In the genomic region with DNA sequence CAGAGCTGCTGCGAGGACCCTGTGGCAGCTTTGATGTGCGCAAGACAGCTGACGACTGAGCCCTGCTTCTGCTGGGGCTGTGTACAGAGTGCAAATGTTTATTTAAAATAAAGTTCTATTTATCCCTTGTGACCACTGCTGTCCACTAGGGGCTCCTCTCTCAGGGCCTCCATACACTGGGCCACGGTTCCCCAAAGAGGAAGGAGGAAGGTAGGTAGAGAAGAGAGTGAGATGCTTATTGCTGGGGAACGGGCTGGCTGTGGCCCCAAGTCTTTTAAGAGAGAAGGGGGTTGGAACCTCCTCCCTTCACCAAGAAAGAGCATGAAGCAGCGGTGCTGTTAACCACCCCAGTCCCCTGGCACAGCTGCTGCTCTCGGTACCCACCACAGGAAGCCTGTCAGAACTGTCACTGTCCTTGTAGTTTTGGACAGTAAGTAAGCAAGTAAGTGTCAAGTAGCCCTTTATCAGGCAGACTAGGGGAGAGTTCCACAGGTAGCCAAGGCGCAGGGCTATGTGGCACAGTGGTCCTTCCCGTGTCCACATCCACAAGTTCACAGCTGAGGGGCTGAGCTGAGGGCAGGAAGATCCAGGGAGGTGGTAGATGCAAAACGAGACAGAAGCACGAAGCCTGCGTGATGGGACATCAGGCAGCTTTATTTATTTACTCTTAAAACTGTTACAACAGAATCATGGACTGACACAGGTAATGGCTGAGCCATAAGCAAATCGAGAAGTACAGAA, we compare ENCODE assay signal across 8 cellular contexts. TPM values are rescaled to one million over a fixed set of nuclear protein-coding genes. Genes with fewer than 3 reads are reported as not detected.
DNase-seq lines count a peak whose midpoint lies in the region; ATAC-seq and TF ChIP-seq lines count a peak whose summit lies in the region.

No MANE protein-coding gene starts in this region.

- no peaks in the 10 kb centered on the region for H3K27me3 ChIP-seq in HCT116 (ENCODE audit: insufficient read depth, low read length)
- H3K27me3 ChIP-seq in adrenal gland, result no peaks in the 10 kb centered on the region
- H3K27me3 ChIP-seq in left lung, result no peaks in the 10 kb centered on the region
- H3K27me3 ChIP-seq in prostate gland (replicated peaks; ENCODE audit: insufficient read depth), result no peaks in the 10 kb centered on the region

- TF ChIP-seq CTCF in HCT116 (IDR thresholded peaks at IDR 0.05 in 2 of 3, conservative IDR thresholded peaks at IDR 0.05 in 1 of 3; ENCODE audit: borderline replicate concordance in 1 of 3, insufficient read depth in 1 of 3, low read depth in 2 of 3, low read length in 2 of 3) (peak in 2 of 3 experiments; percentile 41 to 53; a peak in 4 of 6 replicates), adrenal gland (IDR thresholded peaks at IDR 0.05) (peak in 5 of 6 experiments; percentile 22 to 42 (median 25)), left lung (IDR thresholded peaks at IDR 0.05) (no peak), prostate gland (IDR thresholded peaks at IDR 0.05) (peak in 2 of 4 experiments; percentile 31 to 32)

- H3K4me3 ChIP-seq in HCT116 (replicated peaks in 1 of 2; ENCODE audit: low read depth in 1 of 2, low read length in 2 of 2) (no peak overlapping the region), adrenal gland (no peak overlapping the region), left lung (no peak overlapping the region), prostate gland (no peak overlapping the region)

- no peaks in the 10 kb centered on the region for H4K20me1 ChIP-seq in HCT116 (ENCODE audit: insufficient read depth)

- no peak overlapping the region for H2AFZ ChIP-seq in HCT116 (ENCODE audit: low read depth, low read length, poor library complexity, severe bottlenecking)

- H3K9me2 ChIP-seq in HCT116 (ENCODE audit: insufficient read depth), result no peaks in the 10 kb centered on the region

- H3K4me2 ChIP-seq in HCT116 (ENCODE audit: low read length), result no peak overlapping the region

- POLR2A ChIA-PET in HCT116 (lab: Charles Lee), result interaction anchor here (0.7 kb wide), 1 partner anchor 301 kb away, joined by 3 read pairs; no protein-coding TSS in a partner anchor

- TF ChIP-seq POLR2A in HCT116 (IDR thresholded peaks at IDR 0.05; ENCODE audit: borderline replicate concordance, extremely low read depth, insufficient read depth, insufficient read length) (no peak), adrenal gland (IDR thresholded peaks at IDR 0.05) (no peak), prostate gland (IDR thresholded peaks at IDR 0.05) (no peak)

- no TSS peak for BruUV-seq in HCT116 (replicated peaks; lab: Mats Ljungman, UMichigan)

- peak; percentile 21; the same call in 1 of the 2 replicates for TF ChIP-seq RAD21 in HCT116 (IDR thresholded peaks at IDR 0.05; ENCODE audit: low read depth)

- ATAC-seq in HCT116 (peak; percentile 73), left lung (peak; percentile 21)

- CTCF ChIA-PET in HCT116 (lab: Charles Lee), result interaction anchor here (1.1 to 1.5 kb wide), 4 partner anchors 25 to 307 kb away, joined by 3 to 6 read pairs (median 4); no protein-coding TSS in a partner anchor

- RAD21 ChIA-PET in HCT116 (lab: Charles Lee; ENCODE audit: low non-redundant PET in 1 of 2, low total read pairs in 2 of 2, uncharacterized antibody in 2 of 2, unreplicated experiment in 2 of 2), result no interaction called here

- H3K4me1 ChIP-seq in HCT116 (ENCODE audit: control insufficient read depth in 1 of 2, insufficient read depth in 2 of 2, low read length in 2 of 2) (no peaks in the 10 kb centered on the region), adrenal gland (replicated peaks in 1 of 2) (no peaks in the 10 kb centered on the region), left lung (no peaks in the 10 kb centered on the region), prostate gland (replicated peaks) (no peaks in the 10 kb centered on the region)

- H3K9me3 ChIP-seq in HCT116 (ENCODE audit: control insufficient read depth in 1 of 2, insufficient read depth in 1 of 2, low read depth in 1 of 2, low read length in 2 of 2) (no peaks in the 10 kb centered on the region), adrenal gland (replicated peaks in 1 of 3) (no peaks in the 10 kb centered on the region), left lung (no peaks in the 10 kb centered on the region), prostate gland (no peaks in the 10 kb centered on the region)

- peak; percentile 35 to 37 for DNase-seq in AML-193 (lab: John Stamatoyannopoulos, UW)
- no peak for DNase-seq in HCT116 (ENCODE audit: low read depth, low spot score)
- no peak for DNase-seq in adrenal gland
- DNase-seq in left lung, result no peak
- DNase-seq in DMS153 treated with DMSO at 0.1 percent for 48 hours (lab: John Stamatoyannopoulos, UW; ENCODE audit: unreplicated experiment), result no peak
- no peak for DNase-seq in NK-92 (lab: John Stamatoyannopoulos, UW; ENCODE audit: unreplicated experiment)
- no peak for DNase-seq in prostate gland (ENCODE audit: low spot score)
- no peak for DNase-seq in NCI-H2171 treated with DMSO at 0.1 percent for 48 hours (lab: John Stamatoyannopoulos, UW)

- peaks cover 26 to 48% of the 10 kb centered on the region in 2 experiments; a peak in 3 of 4 replicates for H3K36me3 ChIP-seq in HCT116 (ENCODE audit: control insufficient read depth in 1 of 2, insufficient read depth in 2 of 2, low read length in 2 of 2)
- H3K36me3 ChIP-seq in adrenal gland (replicated peaks in 1 of 2), result peaks cover 0 to 85% of the 10 kb centered on the region in 2 donors
- H3K36me3 ChIP-seq in left lung, result peaks cover 0 to 100% of the 10 kb centered on the region in 2 donors
- H3K36me3 ChIP-seq in prostate gland, result peaks cover 18 to 39% of the 10 kb centered on the region in 2 donors

- intact Hi-C loops in HCT116 (cut with micrococcal nuclease) (loop anchor here (5.0 kb wide), 1 partner anchor 142 kb away; no protein-coding TSS in a partner anchor), adrenal gland (cut with DNase I) (no loop called here), left lung (cut with DNase I) (no loop called here), prostate gland (cut with DNase I) (no loop called here)

- WGBS in adrenal gland, 4 donors, result 73 to 82% (median 79%) methylated on average over 10 to 13 of the region's 13 CpGs
- WGBS in prostate gland, result 61% methylated on average over 13 of the region's 13 CpGs

- H3K9ac ChIP-seq in HCT116 (ENCODE audit: low read length), result no peak overlapping the region

- H3K27ac ChIP-seq in HCT116 (ENCODE audit: low read depth, low read length), result 0 out of 2 replicates have a peak overlapping the region, but pooled peaks have one; percentile 18
- H3K27ac ChIP-seq in adrenal gland, result no peak overlapping the region
- no peak overlapping the region for H3K27ac ChIP-seq in left lung
- no peak overlapping the region for H3K27ac ChIP-seq in prostate gland

- H3K79me2 ChIP-seq in HCT116 (ENCODE audit: insufficient read depth, low read length), result no peaks in the 10 kb centered on the region

TF ChIP-seq in HCT116, 20 proteins besides CTCF, POLR2A, EP300 and RAD21:
- peak; percentile 42; the same call in 1 of the 2 replicates for TF ChIP-seq POLR2AphosphoS5 (IDR thresholded peaks at IDR 0.05; ENCODE audit: low read depth, low read length)
- TF ChIP-seq, protein P1, sequence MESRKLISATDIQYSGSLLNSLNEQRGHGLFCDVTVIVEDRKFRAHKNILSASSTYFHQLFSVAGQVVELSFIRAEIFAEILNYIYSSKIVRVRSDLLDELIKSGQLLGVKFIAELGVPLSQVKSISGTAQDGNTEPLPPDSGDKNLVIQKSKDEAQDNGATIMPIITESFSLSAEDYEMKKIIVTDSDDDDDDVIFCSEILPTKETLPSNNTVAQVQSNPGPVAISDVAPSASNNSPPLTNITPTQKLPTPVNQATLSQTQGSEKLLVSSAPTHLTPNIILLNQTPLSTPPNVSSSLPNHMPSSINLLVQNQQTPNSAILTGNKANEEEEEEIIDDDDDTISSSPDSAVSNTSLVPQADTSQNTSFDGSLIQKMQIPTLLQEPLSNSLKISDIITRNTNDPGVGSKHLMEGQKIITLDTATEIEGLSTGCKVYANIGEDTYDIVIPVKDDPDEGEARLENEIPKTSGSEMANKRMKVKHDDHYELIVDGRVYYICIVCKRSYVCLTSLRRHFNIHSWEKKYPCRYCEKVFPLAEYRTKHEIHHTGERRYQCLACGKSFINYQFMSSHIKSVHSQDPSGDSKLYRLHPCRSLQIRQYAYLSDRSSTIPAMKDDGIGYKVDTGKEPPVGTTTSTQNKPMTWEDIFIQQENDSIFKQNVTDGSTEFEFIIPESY (IDR thresholded peaks at IDR 0.05; ENCODE audit: extremely low read depth, insufficient replicate concordance, low read length), result no peak
- no peak for TF ChIP-seq YY1 (IDR thresholded peaks at IDR 0.05; ENCODE audit: extremely low read depth, insufficient replicate concordance, low read depth, low read length)

RNA-seq across cellular contexts. Expression of a gene that starts 47.3 kb away (rescaled TPM):
- total RNA-seq in HCT116 (2021; ENCODE audit: unreplicated experiment), result 114 TPM
- 77.6 and 83.0 TPM in 2 replicates for polyA plus RNA-seq in HCT116 (2012)
- total RNA-seq in adrenal gland, result 10 to 100 TPM; 53.8 to 79.9 (median 65.5) TPM
- polyA plus RNA-seq in adrenal gland, result 10 to 100 TPM; 35.5 to 63.9 (median 60.5) TPM
- 10 to 100 TPM; 52.0 to 59.8 TPM for total RNA-seq in left lung
- 100 to 1,000 TPM in 1 of 2 donors, 10 to 100 TPM in 1; 72.9 to 107 TPM for total RNA-seq in prostate gland

Comparison
In these comparisons a context has a peak if more than half of its experiments do, and no peak if none do; other contexts are left out.
1. DNase-seq: peak in AML-193 (2 of 2); none in HCT116 (single experiment), adrenal gland (0 of 7), left lung (0 of 2), DMS153 treated with DMSO at 0.1 percent for 48 hours (single experiment), NK-92 (single experiment), prostate gland (single experiment) and NCI-H2171 treated with DMSO at 0.1 percent for 48 hours (single experiment).
2. CTCF ChIP-seq: peak in HCT116 (2 of 3) and adrenal gland (5 of 6); none in left lung (0 of 2).